16 cellular contexts compared by ENCODE assay signal in genomic region chr5:149210968-149211495, GRCh38.
DNase-seq lines count a peak whose midpoint lies in the region; ATAC-seq and TF ChIP-seq lines count a peak whose summit lies in the region.
"Had no signal": no experiment of that assay in that cellular context is flagged by ENCODE, and none has a peak within 500 bp of the region (broad histone marks: within the 10 kb centered on the region; RNA-seq: fewer than 3 reads in every experiment).

No MANE protein-coding gene starts in this region.

- no peaks in the 10 kb centered on the region for H3K36me3 Mint-ChIP-seq in activated T-helper 2 cell treated with anti-CD3 and anti-CD28 coated beads, Interferon-gamma antibody, Interleukin-2, Interleukin-4, amounts not matched to agents 10 μg/mL and 5 μg/mL and 100 μg/mL, durations not matched to agents 14 hours and 24 hours and 36 hours (ENCODE audit: low read depth)
- H3K36me3 Mint-ChIP-seq: activated naive CD4-positive, alpha-beta T cell treated with anti-CD3 and anti-CD28 coated beads, Interleukin-2, amount 50 U/mL, for 72 hours; stimulated activated effector memory CD8-positive, alpha-beta T cell treated with anti-CD3 and anti-CD28 coated beads, Interleukin-12 subunit alpha, Interleukin-12 subunit beta, amount 100 ng/mL, for 72 hours had no signal

- 78 to 89% methylated on average over 3 to 4 of the region's 4 CpGs for WGBS in esophagus squamous epithelium, 2 donors

- POLR2A ChIA-PET in AG04450 (lab: Yijun Ruan, JAX): interaction anchor here (1.6 kb wide), 1 partner anchor 18 kb away, joined by 4 read pairs; no protein-coding TSS in a partner anchor

- DNase-seq in AG04450 (ENCODE audit: low read depth, low spot score) (no peak), ELF-1 (ENCODE audit: low read depth, low spot score) (peak; percentile 27), SW480 (ENCODE audit: low spot score) (peak; percentile 72), left kidney (ENCODE audit: low read depth, low spot score) (peak; percentile 50), esophagus squamous epithelium (lab: John Stamatoyannopoulos, UW) (no peak), NCI-H2171 (lab: John Stamatoyannopoulos, UW) (no peak)
- DNase-seq in activated T-helper 2 cell treated with anti-CD3 and anti-CD28 coated beads, Interferon-gamma antibody, Interleukin-2, Interleukin-4, amounts not matched to agents 10 μg/mL and 5 μg/mL and 100 μg/mL, durations not matched to agents 14 hours and 24 hours and 36 hours (ENCODE audit: low spot score): no peak
- DNase-seq: activated B cell treated with CpG ODN at 0.5 μM for 24 hours, BE2C, body of pancreas, Kasumi-1, Right ventricle myocardium superior had no signal

- intact Hi-C loops in activated T-helper 2 cell treated with anti-CD3 and anti-CD28 coated beads, Interferon-gamma antibody, Interleukin-2, Interleukin-4, amounts not matched to agents 10 μg/mL and 5 μg/mL and 100 μg/mL, durations not matched to agents 14 hours and 24 hours and 36 hours (cut with micrococcal nuclease): no loop called here
- intact Hi-C loops in esophagus squamous epithelium (cut with DNase I): no loop called here

- TF ChIP-seq POLR2A in esophagus squamous epithelium (IDR thresholded peaks at IDR 0.05): no peak

- H3K36me3 ChIP-seq in esophagus squamous epithelium: peaks cover 0 to 21% (median 0%) of the 10 kb centered on the region in 3 donors
- H3K36me3 ChIP-seq: BE2C had no signal

- H3K4me3 ChIP-seq in AG04450 (ENCODE audit: low read depth, low read length) (no peak overlapping the region), esophagus squamous epithelium (no peak overlapping the region)
- H3K4me3 ChIP-seq: body of pancreas had no signal

- H3K27ac Mint-ChIP-seq in activated T-helper 2 cell treated with anti-CD3 and anti-CD28 coated beads, Interferon-gamma antibody, Interleukin-2, Interleukin-4, amounts not matched to agents 10 μg/mL and 5 μg/mL and 100 μg/mL, durations not matched to agents 14 hours and 24 hours and 36 hours: no peak overlapping the region
- H3K27ac Mint-ChIP-seq: activated B cell treated with CpG ODN at 0.5 μM for 24 hours; activated naive CD4-positive, alpha-beta T cell treated with anti-CD3 and anti-CD28 coated beads, Interleukin-2, amount 50 U/mL, for 72 hours; dendritic cell treated with granulocyte-macrophage colony-stimulating factor and Interleukin-4, amounts not matched to agents 40 ng/mL and 50 ng/mL, for 4 days; stimulated activated effector memory CD8-positive, alpha-beta T cell treated with anti-CD3 and anti-CD28 coated beads, Interleukin-12 subunit alpha, Interleukin-12 subunit beta, amount 100 ng/mL, for 72 hours had no signal

- no peaks in the 10 kb centered on the region for H3K9me3 Mint-ChIP-seq in activated T-helper 2 cell treated with anti-CD3 and anti-CD28 coated beads, Interferon-gamma antibody, Interleukin-2, Interleukin-4, amounts not matched to agents 10 μg/mL and 5 μg/mL and 100 μg/mL, durations not matched to agents 14 hours and 24 hours and 36 hours
- H3K9me3 Mint-ChIP-seq: activated B cell treated with CpG ODN at 0.5 μM for 24 hours; dendritic cell treated with granulocyte-macrophage colony-stimulating factor and Interleukin-4, amounts not matched to agents 40 ng/mL and 50 ng/mL, for 4 days; stimulated activated effector memory CD8-positive, alpha-beta T cell treated with anti-CD3 and anti-CD28 coated beads, Interleukin-12 subunit alpha, Interleukin-12 subunit beta, amount 100 ng/mL, for 72 hours had no signal

- H3K27me3 ChIP-seq in AG04450 (ENCODE audit: control insufficient read depth, insufficient read depth, low read length) (no peaks in the 10 kb centered on the region), esophagus squamous epithelium (no peaks in the 10 kb centered on the region)
- H3K27me3 ChIP-seq: BE2C, body of pancreas had no signal

- H3K27me3 Mint-ChIP-seq in activated T-helper 2 cell treated with anti-CD3 and anti-CD28 coated beads, Interferon-gamma antibody, Interleukin-2, Interleukin-4, amounts not matched to agents 10 μg/mL and 5 μg/mL and 100 μg/mL, durations not matched to agents 14 hours and 24 hours and 36 hours (ENCODE audit: low read depth): peaks cover 4% of the 10 kb centered on the region

- H3K9me3 ChIP-seq in AG04450 (ENCODE audit: control insufficient read depth, insufficient read depth, low read length): no peaks in the 10 kb centered on the region
- no peaks in the 10 kb centered on the region for H3K9me3 ChIP-seq in esophagus squamous epithelium
- H3K9me3 ChIP-seq: BE2C, body of pancreas had no signal

- H3K4me1 ChIP-seq in esophagus squamous epithelium: peaks cover 0 to 16% (median 10%) of the 10 kb centered on the region in 3 donors
- H3K4me1 ChIP-seq: BE2C, body of pancreas had no signal

- H3K4me3 Mint-ChIP-seq in activated T-helper 2 cell treated with anti-CD3 and anti-CD28 coated beads, Interferon-gamma antibody, Interleukin-2, Interleukin-4, amounts not matched to agents 10 μg/mL and 5 μg/mL and 100 μg/mL, durations not matched to agents 14 hours and 24 hours and 36 hours (ENCODE audit: low read depth): no peak overlapping the region
- H3K4me3 Mint-ChIP-seq: activated B cell treated with CpG ODN at 0.5 μM for 24 hours; dendritic cell treated with granulocyte-macrophage colony-stimulating factor and Interleukin-4, amounts not matched to agents 40 ng/mL and 50 ng/mL, for 4 days; stimulated activated effector memory CD8-positive, alpha-beta T cell treated with anti-CD3 and anti-CD28 coated beads, Interleukin-12 subunit alpha, Interleukin-12 subunit beta, amount 100 ng/mL, for 72 hours had no signal

- CTCF ChIA-PET in AG04450 (lab: Charles Lee): no interaction called here

- TF ChIP-seq CTCF in AG04450 (IDR thresholded peaks at IDR 0.05; ENCODE audit: low read depth, low read length) (no peak), esophagus squamous epithelium (IDR thresholded peaks at IDR 0.05) (no peak)

- H3K4me1 Mint-ChIP-seq in activated T-helper 2 cell treated with anti-CD3 and anti-CD28 coated beads, Interferon-gamma antibody, Interleukin-2, Interleukin-4, amounts not matched to agents 10 μg/mL and 5 μg/mL and 100 μg/mL, durations not matched to agents 14 hours and 24 hours and 36 hours (ENCODE audit: low read depth): no peaks in the 10 kb centered on the region
- H3K4me1 Mint-ChIP-seq: activated B cell treated with CpG ODN at 0.5 μM for 24 hours had no signal

- peak overlapping the region; percentile 97 for H3K27ac ChIP-seq in AG04450 (ENCODE audit: low read depth, low read length)
- H3K27ac ChIP-seq in esophagus squamous epithelium: no peak overlapping the region
- H3K27ac ChIP-seq: body of pancreas had no signal

- ATAC-seq in GM21717 (IDR thresholded peaks at IDR 0.05; ENCODE audit: unreplicated experiment): no peak
- ATAC-seq: activated naive CD4-positive, alpha-beta T cell treated with anti-CD3 and anti-CD28 coated beads, Interleukin-2, amount 50 U/mL, for 72 hours; body of pancreas; stimulated activated effector memory CD8-positive, alpha-beta T cell treated with anti-CD3 and anti-CD28 coated beads, Interleukin-12 subunit alpha, Interleukin-12 subunit beta, amount 100 ng/mL, for 72 hours had no signal

Comparison
In these comparisons a context has a peak if more than half of its experiments do, and no peak if none do; other contexts are left out.
1. DNase-seq: peak in ELF-1 (single experiment), SW480 (single experiment) and left kidney (single experiment); none in AG04450 (single experiment), activated T-helper 2 cell treated with anti-CD3 and anti-CD28 coated beads, Interferon-gamma antibody, Interleukin-2, Interleukin-4, amounts not matched to agents 10 μg/mL and 5 μg/mL and 100 μg/mL, durations not matched to agents 14 hours and 24 hours and 36 hours (single experiment), esophagus squamous epithelium (single experiment) and NCI-H2171 (single experiment).